Comparison of ENCODE assay signal across 8 cellular contexts in the genomic region with DNA sequence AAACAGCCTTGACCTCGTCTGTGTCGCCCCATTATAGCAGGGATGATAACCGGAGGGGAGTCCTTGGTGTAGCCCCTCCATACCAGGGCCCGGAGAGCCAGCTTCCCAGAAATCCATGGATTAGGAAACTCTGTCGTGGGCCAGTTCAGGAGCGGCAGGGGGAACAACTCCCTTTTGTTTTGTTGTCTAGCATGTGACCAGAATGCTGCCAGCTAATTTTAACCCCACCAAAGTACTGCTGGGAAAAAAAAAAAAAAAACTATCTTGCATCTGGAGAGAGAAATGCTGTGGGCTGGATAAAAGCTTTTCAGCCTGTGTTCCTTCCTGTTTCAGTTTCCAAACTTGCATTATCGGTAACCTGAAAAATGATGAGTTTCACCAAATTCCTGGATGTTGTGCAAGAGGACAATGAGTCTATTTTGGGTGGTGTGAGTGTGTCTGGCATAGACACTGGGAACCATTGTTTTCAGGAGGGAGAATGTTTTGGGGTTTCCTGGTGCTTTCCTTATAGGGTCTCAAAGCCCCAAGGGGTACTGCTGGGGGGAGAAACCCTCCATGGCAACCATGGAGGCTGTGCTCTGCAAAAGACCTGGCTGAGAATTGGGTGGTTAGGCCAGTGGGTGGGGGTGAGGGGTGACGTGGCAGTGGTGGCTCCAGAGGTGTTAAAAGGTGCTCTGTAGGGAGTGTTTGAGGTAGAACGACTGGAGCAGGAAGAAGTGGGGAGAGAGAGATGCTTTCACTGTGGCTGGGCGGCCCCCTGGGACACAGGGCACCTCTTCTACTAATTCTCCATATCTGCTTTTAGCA. TPM values are rescaled to one million over a fixed set of nuclear protein-coding genes. Genes with fewer than 3 reads are reported as not detected.
DNase-seq lines count a peak whose midpoint lies in the region; ATAC-seq and TF ChIP-seq lines count a peak whose summit lies in the region.

No MANE protein-coding gene starts in this region.

- no peaks in the 10 kb centered on the region for H3K27me3 Mint-ChIP-seq in activated CD4-positive, alpha-beta T cell treated with anti-CD3 and anti-CD28 coated beads, Interleukin-2, amount 10 ng/mL, durations not matched to agents 24 days and 14 days
- H3K27me3 Mint-ChIP-seq in natural killer cell (ENCODE audit: low read depth in 2 of 2): no peaks in the 10 kb centered on the region

- no peaks in the 10 kb centered on the region for H3K27me3 ChIP-seq in vagina

- ATAC-seq in natural killer cell (peak; percentile 37 to 46 (median 42)), HG03025 (IDR thresholded peaks at IDR 0.05; ENCODE audit: low FRiP score, unreplicated experiment) (no peak), HG02970 (IDR thresholded peaks at IDR 0.05; ENCODE audit: low FRiP score, unreplicated experiment) (no peak)

- peak overlapping the region; percentile 98 for H3K27ac ChIP-seq in vagina

- H3K4me3 Mint-ChIP-seq in activated CD4-positive, alpha-beta T cell treated with anti-CD3 and anti-CD28 coated beads, Interleukin-2, amount 10 ng/mL, durations not matched to agents 24 days and 14 days: peak overlapping the region; percentile 51
- H3K4me3 Mint-ChIP-seq in natural killer cell: peak overlapping the region; percentile 83

- intact Hi-C loops in activated CD4-positive, alpha-beta T cell treated with anti-CD3 and anti-CD28 coated beads, Interleukin-2, amount 10 ng/mL, durations not matched to agents 24 days and 14 days (cut with micrococcal nuclease): loop anchor here (2.0 to 5.0 kb wide), 4 partner anchors 231 to 414 kb away; a partner anchor contains a TSS
- intact Hi-C loops in natural killer cell (cut with micrococcal nuclease) (no loop called here), vagina (cut with DNase I) (loop anchor here (1.0 to 5.0 kb wide), 3 partner anchors 15 to 126 kb away; a partner anchor contains a TSS)

- H3K4me3 ChIP-seq in epithelial cell of esophagus (ENCODE audit: low read length): no peak overlapping the region
- H3K4me3 ChIP-seq in vagina: no peak overlapping the region

- H3K4me1 ChIP-seq in vagina: peaks cover 83% of the 10 kb centered on the region

- H3K27ac Mint-ChIP-seq in activated CD4-positive, alpha-beta T cell treated with anti-CD3 and anti-CD28 coated beads, Interleukin-2, amount 10 ng/mL, durations not matched to agents 24 days and 14 days: peak overlapping the region; percentile 79
- peak overlapping the region; percentile 96 to 99 for H3K27ac Mint-ChIP-seq in natural killer cell

- H3K4me1 Mint-ChIP-seq in activated CD4-positive, alpha-beta T cell treated with anti-CD3 and anti-CD28 coated beads, Interleukin-2, amount 10 ng/mL, durations not matched to agents 24 days and 14 days: peaks cover 65% of the 10 kb centered on the region
- peaks cover 52 to 65% of the 10 kb centered on the region in 2 donors for H3K4me1 Mint-ChIP-seq in natural killer cell

- DNase-seq in AG09319 (ENCODE audit: extremely low read depth, low read depth): peak; percentile 73
- DNase-seq in HT1080 (ENCODE audit: low read depth): peak; percentile 93
- peak; percentile 80 for DNase-seq in activated CD4-positive, alpha-beta T cell treated with anti-CD3 and anti-CD28 coated beads, Interleukin-2, amount 10 ng/mL, durations not matched to agents 24 days and 14 days
- DNase-seq in epithelial cell of esophagus (ENCODE audit: low read depth): peak; percentile 60
- peak; percentile 66 for DNase-seq in natural killer cell
- DNase-seq in vagina (ENCODE audit: extremely low spot score in 2 of 2): no peak

- H3K9me3 Mint-ChIP-seq in activated CD4-positive, alpha-beta T cell treated with anti-CD3 and anti-CD28 coated beads, Interleukin-2, amount 10 ng/mL, durations not matched to agents 24 days and 14 days: no peaks in the 10 kb centered on the region
- no peaks in the 10 kb centered on the region for H3K9me3 Mint-ChIP-seq in natural killer cell

- H3K9me3 ChIP-seq in vagina: no peaks in the 10 kb centered on the region

- no peaks in the 10 kb centered on the region for H3K36me3 Mint-ChIP-seq in activated CD4-positive, alpha-beta T cell treated with anti-CD3 and anti-CD28 coated beads, Interleukin-2, amount 10 ng/mL, durations not matched to agents 24 days and 14 days (ENCODE audit: low read depth)
- no peaks in the 10 kb centered on the region for H3K36me3 Mint-ChIP-seq in natural killer cell

- H3K36me3 ChIP-seq in vagina: no peaks in the 10 kb centered on the region

- no peak for TF ChIP-seq CTCF in AG09319 (IDR thresholded peaks at IDR 0.05; ENCODE audit: low read depth, low read length)
- TF ChIP-seq CTCF in epithelial cell of esophagus (IDR thresholded peaks at IDR 0.05; ENCODE audit: insufficient read depth, low read depth, low read length, missing control alignments): no peak
- no peak for TF ChIP-seq CTCF in natural killer cell (IDR thresholded peaks at IDR 0.05)
- TF ChIP-seq CTCF in vagina (IDR thresholded peaks at IDR 0.05): no peak

- TF ChIP-seq POLR2A in vagina (IDR thresholded peaks at IDR 0.05): no peak

RNA-seq across cellular contexts. Expression of a gene that starts 14.9 kb away (rescaled TPM):
- total RNA-seq in HT1080 (2014; rRNA removed; shearing (Covaris generic)): 22.0 and 27.6 TPM in 2 replicates
- polyA plus RNA-seq in HT1080 (2015; cell fraction: cytosol; rRNA removed): 20.8 and 21.0 TPM in 2 replicates
- 17.6 and 20.3 TPM in 2 replicates for polyA plus RNA-seq in HT1080 (2015; cell fraction: nucleus; rRNA removed)
- 32.8 and 34.8 TPM in 2 replicates for total RNA-seq in activated CD4-positive, alpha-beta T cell treated with anti-CD3 and anti-CD28 coated beads, Interleukin-2, amount 10 ng/mL, durations not matched to agents 24 days and 14 days
- total RNA-seq in natural killer cell: 10 to 100 TPM; 39.3 to 46.5 (median 46.3) TPM
- 51.1 TPM for total RNA-seq in vagina

RNA-seq across cellular contexts. Expression of a gene that starts 54.7 kb away (rescaled TPM):
- 10.4 and 12.9 TPM in 2 replicates for total RNA-seq in HT1080 (2014; rRNA removed; shearing (Covaris generic))
- polyA plus RNA-seq in HT1080 (2015; cell fraction: cytosol; rRNA removed): 12.0 and 12.9 TPM in 2 replicates
- polyA plus RNA-seq in HT1080 (2015; cell fraction: nucleus; rRNA removed): 15.0 and 15.8 TPM in 2 replicates
- 12.7 and 14.0 TPM in 2 replicates for total RNA-seq in activated CD4-positive, alpha-beta T cell treated with anti-CD3 and anti-CD28 coated beads, Interleukin-2, amount 10 ng/mL, durations not matched to agents 24 days and 14 days
- total RNA-seq in natural killer cell: 10 to 100 TPM in 1 of 3 donors, 1 to 10 TPM in 2; 7.1 to 10.0 (median 9.9) TPM
- total RNA-seq in vagina: 43.2 TPM

Comparison
In these comparisons a context has a peak if more than half of its experiments do, and no peak if none do; other contexts are left out.
1. DNase-seq: peak in AG09319 (single experiment), HT1080 (single experiment), activated CD4-positive, alpha-beta T cell treated with anti-CD3 and anti-CD28 coated beads, Interleukin-2, amount 10 ng/mL, durations not matched to agents 24 days and 14 days (single experiment), epithelial cell of esophagus (single experiment) and natural killer cell (single experiment); none in vagina (0 of 2).
2. ATAC-seq: peak in natural killer cell (3 of 3); none in HG03025 (single experiment) and HG02970 (single experiment).